ENCODE assay signal across 8 cellular contexts in the genomic region with DNA sequence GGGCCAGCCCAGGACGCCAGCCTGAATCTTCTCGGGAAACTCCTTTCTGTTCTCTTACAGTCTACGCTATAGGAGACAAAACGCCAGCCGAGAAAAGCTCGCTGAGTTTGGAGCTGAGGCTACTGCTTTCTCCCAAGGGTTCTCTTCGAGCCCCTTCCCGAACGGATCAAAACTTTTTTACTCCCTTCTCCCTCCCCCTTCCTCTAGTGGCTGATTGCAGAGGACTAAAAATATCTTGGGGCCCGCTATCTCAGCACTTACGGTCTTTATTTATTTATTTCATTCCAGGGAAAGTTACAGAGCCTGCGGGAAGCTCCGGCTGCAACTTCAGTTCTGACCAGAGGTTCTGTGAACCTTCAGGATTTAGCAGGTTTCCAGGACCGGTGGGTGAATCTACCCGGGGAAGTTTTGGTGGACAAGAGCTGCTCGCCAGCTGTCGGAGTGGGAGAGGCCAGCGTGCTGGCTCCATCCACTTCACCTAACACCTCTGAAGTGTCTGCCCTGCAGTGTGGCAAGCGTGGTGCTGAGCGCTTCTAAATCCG. TPM values are rescaled to one million over a fixed set of nuclear protein-coding genes. Genes with fewer than 3 reads are reported as not detected.
DNase-seq lines count a peak whose midpoint lies in the region; ATAC-seq and TF ChIP-seq lines count a peak whose summit lies in the region.

No MANE protein-coding gene starts in this region.

- H3K27me3 ChIP-seq in CD8-positive, alpha-beta T cell (ENCODE audit: insufficient read depth, low read length) = no peaks in the 10 kb centered on the region

- CTCF ChIA-PET in CD8-positive, alpha-beta T cell (lab: Charles Lee) = no interaction called here

- H3K9me3 ChIP-seq in CD8-positive, alpha-beta T cell (ENCODE audit: low read length) = no peaks in the 10 kb centered on the region

- no peak for TF ChIP-seq CTCF in progenitor cell of endocrine pancreas (IDR thresholded peaks at IDR 0.05; ENCODE audit: unreplicated experiment)
- no peak for TF ChIP-seq CTCF in CD8-positive, alpha-beta T cell (IDR thresholded peaks at IDR 0.05)

- H3K4me1 ChIP-seq in CD8-positive, alpha-beta T cell (ENCODE audit: insufficient read depth, low read length) = no peaks in the 10 kb centered on the region

- H3K27ac Mint-ChIP-seq in progenitor cell of endocrine pancreas = peak overlapping the region; percentile 47
- no peak overlapping the region for H3K27ac Mint-ChIP-seq in CD8-positive, alpha-beta T cell

- H3K9me3 Mint-ChIP-seq in progenitor cell of endocrine pancreas (ENCODE audit: low read depth) = no peaks in the 10 kb centered on the region
- no peaks in the 10 kb centered on the region for H3K9me3 Mint-ChIP-seq in CD8-positive, alpha-beta T cell

- POLR2A ChIA-PET in CD8-positive, alpha-beta T cell (lab: Charles Lee) = no interaction called here

- intact Hi-C loops in left cardiac atrium (cut with DNase I) = loop anchor here (10.0 kb wide), 3 partner anchors 110 to 220 kb away; no protein-coding TSS in a partner anchor
- intact Hi-C loops in CD8-positive, alpha-beta T cell (cut with DNase I, micrococcal nuclease) = no loop called here

- peaks cover 27% of the 10 kb centered on the region for H3K27me3 Mint-ChIP-seq in progenitor cell of endocrine pancreas
- peaks cover 11% of the 10 kb centered on the region for H3K27me3 Mint-ChIP-seq in CD8-positive, alpha-beta T cell (ENCODE audit: low read depth)

- no peaks in the 10 kb centered on the region for H3K36me3 Mint-ChIP-seq in progenitor cell of endocrine pancreas (ENCODE audit: insufficient read depth)
- H3K36me3 Mint-ChIP-seq in CD8-positive, alpha-beta T cell = no peaks in the 10 kb centered on the region

- H3K27ac ChIP-seq in CD8-positive, alpha-beta T cell (ENCODE audit: low read depth, low read length) = no peak overlapping the region

- no peak overlapping the region for H3K4me3 ChIP-seq in CD8-positive, alpha-beta T cell (ENCODE audit: low read depth, low read length)

- no peaks in the 10 kb centered on the region for H3K36me3 ChIP-seq in CD8-positive, alpha-beta T cell (ENCODE audit: insufficient read depth, low read length)

- H3K4me1 Mint-ChIP-seq in progenitor cell of endocrine pancreas (ENCODE audit: low read depth) = peaks cover 25% of the 10 kb centered on the region
- no peaks in the 10 kb centered on the region for H3K4me1 Mint-ChIP-seq in CD8-positive, alpha-beta T cell (ENCODE audit: low read depth)

- ATAC-seq in left cardiac atrium (peak; percentile 36 to 52), GM18502 (IDR thresholded peaks at IDR 0.05; ENCODE audit: poor library complexity, unreplicated experiment) (no peak)
- no peak for ATAC-seq in CD8-positive, alpha-beta T cell

- DNase-seq in ELR (ENCODE audit: low read depth) (peak; percentile 36), SK-N-DZ (ENCODE audit: low spot score) (peak; percentile 64), left cardiac atrium (peak; percentile 50), progenitor cell of endocrine pancreas (ENCODE audit: low spot score, unreplicated experiment) (no peak), UCSD-AML1 (lab: John Stamatoyannopoulos, UW; ENCODE audit: unreplicated experiment) (no peak), middle frontal gyrus (ENCODE audit: extremely low spot score, low spot score) (no peak)
- DNase-seq in CD8-positive, alpha-beta T cell = no peak

- peak overlapping the region; percentile 79 for H3K4me3 Mint-ChIP-seq in progenitor cell of endocrine pancreas (ENCODE audit: low read depth)
- no peak overlapping the region for H3K4me3 Mint-ChIP-seq in CD8-positive, alpha-beta T cell

RNA-seq across cellular contexts. Expression of a gene that starts 0.5 kb away (rescaled TPM):
- 25.8 and 27.9 TPM in 2 replicates for polyA plus RNA-seq in SK-N-DZ (2014; cell fraction: cytosol; rRNA removed)
- polyA plus RNA-seq in SK-N-DZ (2014; cell fraction: nucleus; rRNA removed) = 21.0 and 45.2 TPM in 2 replicates
- total RNA-seq in left cardiac atrium (10 to 100 TPM; 30.8 to 60.6 TPM), progenitor cell of endocrine pancreas (28.7 and 31.0 TPM in 2 replicates)
- not detected for total RNA-seq in CD8-positive, alpha-beta T cell

Comparison
In these comparisons a context has a peak if more than half of its experiments do, and no peak if none do; other contexts are left out.
1. DNase-seq: peak in ELR (single experiment), SK-N-DZ (single experiment) and left cardiac atrium (single experiment); none in progenitor cell of endocrine pancreas (single experiment), UCSD-AML1 (single experiment), middle frontal gyrus (single experiment) and CD8-positive, alpha-beta T cell (0 of 7).
2. ATAC-seq: peak in left cardiac atrium (2 of 2); none in GM18502 (single experiment) and CD8-positive, alpha-beta T cell (single experiment).
3. RNA of a gene that starts 0.5 kb away (total RNA-seq): 30.8 to 60.6 TPM in left cardiac atrium and 28.7 to 31.0 TPM in progenitor cell of endocrine pancreas; not detected in CD8-positive, alpha-beta T cell; every median in the first group is over 10 times any median in the second.
4. intact Hi-C loops: an anchor here in left cardiac atrium (10.0 kb wide); none called in CD8-positive, alpha-beta T cell.